Comparison of ENCODE assay signal across 12 cellular contexts in the genomic region with DNA sequence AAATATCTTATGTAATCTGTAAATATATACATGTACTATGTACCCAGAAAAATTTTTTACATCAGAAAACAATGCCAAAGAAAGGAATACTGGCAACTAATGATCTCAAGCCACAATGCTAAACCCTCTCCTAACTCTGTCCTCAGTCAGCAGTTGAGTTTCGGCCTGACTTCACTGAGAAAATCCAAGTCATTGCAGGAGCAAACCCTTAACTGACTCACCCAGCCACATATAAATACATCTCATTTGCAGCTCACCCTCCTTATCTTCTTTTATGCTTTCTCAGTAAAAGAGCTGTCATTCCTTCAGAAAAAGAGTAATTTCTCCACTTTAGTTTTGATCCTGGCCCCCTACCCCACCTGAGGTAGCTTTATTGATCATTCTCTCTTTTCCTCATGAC. TPM values are rescaled to one million over a fixed set of nuclear protein-coding genes. Genes with fewer than 3 reads are reported as not detected.
DNase-seq lines count a peak whose midpoint lies in the region; ATAC-seq and TF ChIP-seq lines count a peak whose summit lies in the region.
"Had no signal": no experiment of that assay in that cellular context is flagged by ENCODE, and none has a peak within 500 bp of the region (broad histone marks: within the 10 kb centered on the region; RNA-seq: fewer than 3 reads in every experiment).

No MANE protein-coding gene starts in this region.

- no peak for TF ChIP-seq POLR2A in breast epithelium (IDR thresholded peaks at IDR 0.05)

- H3K9ac ChIP-seq in mammary epithelial cell (ENCODE audit: insufficient read depth, low read length) = no peak overlapping the region
- H3K9ac ChIP-seq: BLaER1 treated with 17β-estradiol and CSF1 and Interleukin-3, amounts not matched to agents 10 nM and 100 nM had no signal

- dilution Hi-C loops in mammary epithelial cell (cut with HindIII; ENCODE audit: low sequenced_read_pairs) = no loop called here

- in situ Hi-C loops in mammary epithelial cell (cut with MboI; ENCODE audit: low sequenced_read_pairs in 2 of 2) = no loop called here

- no peaks in the 10 kb centered on the region for H4K20me1 ChIP-seq in mammary epithelial cell (ENCODE audit: insufficient read depth, low read length)
- H4K20me1 ChIP-seq: BLaER1 treated with 17β-estradiol and CSF1 and Interleukin-3, amounts not matched to agents 10 nM and 100 nM had no signal

- H3K79me2 ChIP-seq in mammary epithelial cell (ENCODE audit: insufficient read depth, low read length) = no peaks in the 10 kb centered on the region

- no TSS peak for BruUV-seq in mammary epithelial cell (replicated peaks; lab: Mats Ljungman, UMichigan)

- H3K4me3 Mint-ChIP-seq in activated T-helper 17 cell treated with anti-CD3 and anti-CD28 coated beads, Interleukin-2, amount 50 U/mL, for 72 hours = no peak overlapping the region
- no peak overlapping the region for H3K4me3 Mint-ChIP-seq in HFFc6
- H3K4me3 Mint-ChIP-seq: CD4-positive, CD25-positive, alpha-beta regulatory T cell had no signal

- peak; percentile 84 for ATAC-seq in activated T-helper 17 cell treated with anti-CD3 and anti-CD28 coated beads, Interleukin-2, amount 50 U/mL, for 72 hours (replicated peaks)
- ATAC-seq: HCT116 had no signal

- H3K27ac ChIP-seq in mammary epithelial cell (ENCODE audit: insufficient read depth, low read depth, low read length) (no peak overlapping the region), breast epithelium (no peak overlapping the region)
- H3K27ac ChIP-seq: BLaER1 treated with 17β-estradiol and CSF1 and Interleukin-3, amounts not matched to agents 10 nM and 100 nM had no signal

- DNase-seq in mammary epithelial cell = peak; percentile 9
- DNase-seq in breast epithelium (ENCODE audit: low spot score in 2 of 2) = no peak
- DNase-seq in fibroblast of the aortic adventitia (ENCODE audit: low read depth) = peak; percentile 28
- DNase-seq in NCI-H69 (lab: John Stamatoyannopoulos, UW) = no peak
- DNase-seq in OCI-M2 (lab: John Stamatoyannopoulos, UW; ENCODE audit: unreplicated experiment) = no peak
- DNase-seq in HFFc6 = no peak
- DNase-seq: ACHN; CD4-positive, CD25-positive, alpha-beta regulatory T cell; DMS53 had no signal

- TF ChIP-seq CTCF in mammary epithelial cell (conservative IDR thresholded peaks at IDR 0.05 in 1 of 2, IDR thresholded peaks at IDR 0.05 in 1 of 2; ENCODE audit: extremely low read depth in 1 of 2, insufficient read depth in 1 of 2, low read depth in 1 of 2, low read length in 2 of 2) (no peak), breast epithelium (IDR thresholded peaks at IDR 0.05) (no peak), fibroblast of the aortic adventitia (IDR thresholded peaks at IDR 0.05; ENCODE audit: insufficient read depth, low read length) (no peak), HFFc6 (IDR thresholded peaks at IDR 0.05) (no peak)

- CTCF ChIA-PET in mammary epithelial cell (lab: Charles Lee; ENCODE audit: low non-redundant PET) = no interaction called here

- no peaks in the 10 kb centered on the region for H3K27me3 ChIP-seq in mammary epithelial cell (ENCODE audit: insufficient read depth, low read length)
- H3K27me3 ChIP-seq in breast epithelium = no peaks in the 10 kb centered on the region
- H3K27me3 ChIP-seq: BLaER1 treated with 17β-estradiol and CSF1 and Interleukin-3, amounts not matched to agents 10 nM and 100 nM had no signal

- no peak overlapping the region for H3K27ac Mint-ChIP-seq in activated T-helper 17 cell treated with anti-CD3 and anti-CD28 coated beads, Interleukin-2, amount 50 U/mL, for 72 hours
- H3K27ac Mint-ChIP-seq in HFFc6 = no peak overlapping the region
- H3K27ac Mint-ChIP-seq: CD4-positive, CD25-positive, alpha-beta regulatory T cell had no signal

- H3K36me3 ChIP-seq in mammary epithelial cell (ENCODE audit: insufficient read depth, low read length) (no peaks in the 10 kb centered on the region), breast epithelium (no peaks in the 10 kb centered on the region)
- H3K36me3 ChIP-seq: BLaER1 treated with 17β-estradiol and CSF1 and Interleukin-3, amounts not matched to agents 10 nM and 100 nM had no signal

- H3K36me3 Mint-ChIP-seq in activated T-helper 17 cell treated with anti-CD3 and anti-CD28 coated beads, Interleukin-2, amount 50 U/mL, for 72 hours (ENCODE audit: low read depth) = no peaks in the 10 kb centered on the region
- peaks cover 13% of the 10 kb centered on the region; the same call in 1 of the 2 replicates for H3K36me3 Mint-ChIP-seq in HFFc6 (ENCODE audit: low read depth)

- H3K27me3 Mint-ChIP-seq in activated T-helper 17 cell treated with anti-CD3 and anti-CD28 coated beads, Interleukin-2, amount 50 U/mL, for 72 hours = peaks cover 40% of the 10 kb centered on the region
- H3K27me3 Mint-ChIP-seq in HFFc6 (ENCODE audit: insufficient read depth) = peaks cover 5% of the 10 kb centered on the region

- peaks cover 15% of the 10 kb centered on the region for H3K9me3 Mint-ChIP-seq in activated T-helper 17 cell treated with anti-CD3 and anti-CD28 coated beads, Interleukin-2, amount 50 U/mL, for 72 hours
- H3K9me3 Mint-ChIP-seq in HFFc6 = peaks cover 19% of the 10 kb centered on the region

- H3K4me3 ChIP-seq in mammary epithelial cell (replicated peaks in 1 of 3; ENCODE audit: insufficient read depth in 1 of 3, low read depth in 2 of 3, low read length in 3 of 3) (no peak overlapping the region), breast epithelium (no peak overlapping the region), fibroblast of the aortic adventitia (ENCODE audit: low read depth, low read length) (no peak overlapping the region)
- H3K4me3 ChIP-seq: BLaER1 treated with 17β-estradiol and CSF1 and Interleukin-3, amounts not matched to agents 10 nM and 100 nM had no signal

- H3K4me1 ChIP-seq in mammary epithelial cell (ENCODE audit: insufficient read depth, low read length) (no peaks in the 10 kb centered on the region), breast epithelium (no peaks in the 10 kb centered on the region)
- H3K4me1 ChIP-seq: BLaER1 treated with 17β-estradiol and CSF1 and Interleukin-3, amounts not matched to agents 10 nM and 100 nM had no signal

- H3K9me3 ChIP-seq in mammary epithelial cell (replicated peaks; ENCODE audit: insufficient read depth, low read length) = no peaks in the 10 kb centered on the region
- H3K9me3 ChIP-seq in breast epithelium = peaks cover 0 to 10% of the 10 kb centered on the region in 2 donors

- WGBS in mammary epithelial cell (ENCODE audit: low coverage, missing lambda C conversion rate) = 100% methylated on average over 1 of the region's 1 CpG

- H3K4me2 ChIP-seq in mammary epithelial cell (ENCODE audit: insufficient read depth, low read depth, low read length) = no peak overlapping the region
- H3K4me2 ChIP-seq: BLaER1 treated with 17β-estradiol and CSF1 and Interleukin-3, amounts not matched to agents 10 nM and 100 nM had no signal

- no peaks in the 10 kb centered on the region for H3K4me1 Mint-ChIP-seq in activated T-helper 17 cell treated with anti-CD3 and anti-CD28 coated beads, Interleukin-2, amount 50 U/mL, for 72 hours
- no peaks in the 10 kb centered on the region for H3K4me1 Mint-ChIP-seq in HFFc6 (ENCODE audit: low read depth)
- H3K4me1 Mint-ChIP-seq: CD4-positive, CD25-positive, alpha-beta regulatory T cell had no signal

- H2AFZ ChIP-seq in mammary epithelial cell (ENCODE audit: low read depth, low read length) = no peak overlapping the region

- intact Hi-C loops in mammary epithelial cell (cut with micrococcal nuclease) (no loop called here), breast epithelium (cut with DNase I; ENCODE audit: low total_unique reads) (no loop called here)

RNA-seq across cellular contexts. Expression of a gene that starts 46.1 kb away (rescaled TPM):
- total RNA-seq in mammary epithelial cell = 100 to 1,000 TPM in 1 of 2 donors, 10 to 100 TPM in 1; 95.6 to 132 TPM
- polyA plus RNA-seq in mammary epithelial cell = 43.6 TPM
- polyA minus RNA-seq in mammary epithelial cell = 51.4 TPM
- 10 to 100 TPM; 74.4 to 94.7 (median 80.5) TPM for total RNA-seq in breast epithelium
- 10 to 100 TPM; 26.9 to 39.7 TPM for total RNA-seq in activated T-helper 17 cell treated with anti-CD3 and anti-CD28 coated beads, Interleukin-2, amount 50 U/mL, for 72 hours
- total RNA-seq in fibroblast of the aortic adventitia (ENCODE audit: low replicate concordance) = 30.5 and 181 TPM in 2 replicates
- 100 to 1,000 TPM; 162 to 194 (median 175) TPM for total RNA-seq in HFFc6 (2021; fragmentation: NEBNext Ultra II Directional; extraction: Animal tissue kit (Norgen Biotek cat#: 25700))

Comparison
In these comparisons a context has a peak if more than half of its experiments do, and no peak if none do; other contexts are left out.
1. DNase-seq: peak in mammary epithelial cell (single experiment) and fibroblast of the aortic adventitia (single experiment); none in breast epithelium (0 of 2), NCI-H69 (single experiment), OCI-M2 (single experiment) and HFFc6 (single experiment).